Comparison of ENCODE assay signal across 9 cellular contexts in genomic region chrX:137052641-137053235, GRCh38. TPM values are rescaled to one million over a fixed set of nuclear protein-coding genes. Genes with fewer than 3 reads are reported as not detected.
DNase-seq lines count a peak whose midpoint lies in the region; ATAC-seq and TF ChIP-seq lines count a peak whose summit lies in the region.
"Had no signal": no experiment of that assay in that cellular context is flagged by ENCODE, and none has a peak within 500 bp of the region (broad histone marks: within the 10 kb centered on the region; RNA-seq: fewer than 3 reads in every experiment).

No MANE protein-coding gene starts in this region.

- H3K9me3 ChIP-seq in Loucy (ENCODE audit: insufficient read depth, low read depth, low read length) (no peaks in the 10 kb centered on the region), left lung (no peaks in the 10 kb centered on the region), stomach smooth muscle (ENCODE audit: control insufficient read depth in 2 of 2, low read length in 2 of 2) (no peaks in the 10 kb centered on the region)

- no peaks in the 10 kb centered on the region for H3K9me2 ChIP-seq in Loucy (replicated peaks; ENCODE audit: low read depth, low read length)

- no peaks in the 10 kb centered on the region for H3K9me3 Mint-ChIP-seq in activated naive CD8-positive, alpha-beta T cell (ENCODE audit: low read depth)

- peaks cover 4% of the 10 kb centered on the region for H3K4me1 Mint-ChIP-seq in activated naive CD8-positive, alpha-beta T cell (ENCODE audit: low read depth)

- H3K4me3 Mint-ChIP-seq in activated naive CD8-positive, alpha-beta T cell: peak overlapping the region; percentile 91

- no peak overlapping the region for H3K27ac ChIP-seq in left lung
- H3K27ac ChIP-seq in stomach smooth muscle (ENCODE audit: low read length): no peak overlapping the region

- peaks cover 8% of the 10 kb centered on the region for H3K27me3 Mint-ChIP-seq in activated naive CD8-positive, alpha-beta T cell

- H3K27ac Mint-ChIP-seq in activated naive CD8-positive, alpha-beta T cell: peak overlapping the region; percentile 75

- no peak overlapping the region for H3K9ac ChIP-seq in Loucy (ENCODE audit: low read depth, low read length, poor library complexity, severe bottlenecking)
- H3K9ac ChIP-seq in stomach smooth muscle (ENCODE audit: low read length in 2 of 2): peak overlapping the region in 1 of 2 donors; percentile 5

- no peaks in the 10 kb centered on the region for H4K20me1 ChIP-seq in Loucy (ENCODE audit: insufficient read depth, low read length, poor library complexity, severe bottlenecking)

- H3K4me1 ChIP-seq in Loucy (ENCODE audit: insufficient read depth, low read length, poor library complexity, severe bottlenecking) (peaks cover 5% of the 10 kb centered on the region), left lung (no peaks in the 10 kb centered on the region), stomach smooth muscle (ENCODE audit: control insufficient read depth, insufficient read depth, low read length) (peaks cover 8% of the 10 kb centered on the region)

- H3K27me3 ChIP-seq in Loucy (ENCODE audit: insufficient read depth, low read length, poor library complexity, severe bottlenecking): peaks cover 17% of the 10 kb centered on the region
- peaks cover 7 to 41% of the 10 kb centered on the region in 2 donors for H3K27me3 ChIP-seq in left lung
- H3K27me3 ChIP-seq in stomach smooth muscle (ENCODE audit: control insufficient read depth in 1 of 2, insufficient read depth in 2 of 2, low read length in 2 of 2): peaks cover 9 to 28% of the 10 kb centered on the region in 2 donors

- peak; percentile 8 for DNase-seq in Ammon's horn (ENCODE audit: low spot score)
- DNase-seq in left lung: no peak
- DNase-seq in SIG-M5 (lab: John Stamatoyannopoulos, UW): no peak

- H3K4me2 ChIP-seq in Loucy (ENCODE audit: low read depth, low read length, poor library complexity, severe bottlenecking): peak overlapping the region; percentile 77

- peak; percentile 38 for ATAC-seq in GM19438 (IDR thresholded peaks at IDR 0.05; ENCODE audit: low read depth, unreplicated experiment)
- ATAC-seq in left lung: peak; percentile 15
- ATAC-seq in GM18519 (IDR thresholded peaks at IDR 0.05; ENCODE audit: low FRiP score, unreplicated experiment): no peak

- intact Hi-C loops in left lung (cut with DNase I): no loop called here

- H3K4me3 ChIP-seq in Loucy (ENCODE audit: low read length, poor library complexity, severe bottlenecking) (peak overlapping the region; percentile 72), left lung (peak overlapping the region in 1 of 2 donors; percentile 28), stomach smooth muscle (ENCODE audit: low read length in 2 of 2) (peak overlapping the region; percentile 55 to 64)

- no peaks in the 10 kb centered on the region for H3K36me3 ChIP-seq in Loucy (ENCODE audit: insufficient read depth, low read length)
- no peaks in the 10 kb centered on the region for H3K36me3 ChIP-seq in left lung
- no peaks in the 10 kb centered on the region for H3K36me3 ChIP-seq in stomach smooth muscle (ENCODE audit: control insufficient read depth in 2 of 2, insufficient read depth in 2 of 2, low read length in 2 of 2)

- H3F3A ChIP-seq in Loucy (ENCODE audit: low read depth): no peaks in the 10 kb centered on the region

- peak overlapping the region; percentile 92 for H2AFZ ChIP-seq in Loucy (ENCODE audit: low read length)

- no peaks in the 10 kb centered on the region for H3K36me3 Mint-ChIP-seq in activated naive CD8-positive, alpha-beta T cell

- no peaks in the 10 kb centered on the region for H3K79me2 ChIP-seq in Loucy (ENCODE audit: insufficient read depth, low read length)

- TF ChIP-seq CTCF in Loucy (conservative IDR thresholded peaks at IDR 0.05; ENCODE audit: low read length) (no peak; the same call in 1 of the 2 replicates), left lung (IDR thresholded peaks at IDR 0.05) (peak in 1 of 2 donors; percentile 6)

RNA-seq across cellular contexts. Expression of gene GPR101, which starts 18.9 kb away (rescaled TPM):
- total RNA-seq in left lung: not detected
- total RNA-seq: glomerular endothelial cell had no signal
